In genomic region chr17:78379134-78379497, GRCh38 we compare ENCODE assay signal across 8 cellular contexts. TPM values are rescaled to one million over a fixed set of nuclear protein-coding genes. Genes with fewer than 3 reads are reported as not detected.
A peak's percentile ranks its signal among the peaks of the same experiment; 100 is the strongest.
DNase-seq lines count a peak whose midpoint lies in the region; TF ChIP-seq lines count a peak whose summit lies in the region.

No MANE protein-coding gene starts in this region.

- H3K9ac ChIP-seq in SK-N-MC (ENCODE audit: insufficient read length): peak overlapping the region; percentile 90

- no peaks in the 10 kb centered on the region for H3K27me3 ChIP-seq in GM06990 (replicated peaks; ENCODE audit: control insufficient read depth, insufficient read depth, low read length)
- H3K27me3 ChIP-seq in esophagus (ENCODE audit: control insufficient read depth in 1 of 2, insufficient read depth in 2 of 2, low read length in 2 of 2): no peaks in the 10 kb centered on the region
- H3K27me3 ChIP-seq in ovary: no peaks in the 10 kb centered on the region

- H3K4me3 ChIP-seq in GM06990 (replicated peaks; ENCODE audit: low read depth, low read length): peak overlapping the region; percentile 80
- peak overlapping the region; percentile 90 for H3K4me3 ChIP-seq in SK-N-MC
- peak overlapping the region; percentile 85 to 93 for H3K4me3 ChIP-seq in esophagus (ENCODE audit: low read depth in 1 of 2, low read length in 2 of 2)
- peak overlapping the region; percentile 95 for H3K4me3 ChIP-seq in ovary

- TF ChIP-seq POLR2A in ovary (IDR thresholded peaks at IDR 0.05): no peak
- TF ChIP-seq POLR2A in erythroblast (IDR thresholded peaks at IDR 0.05; ENCODE audit: low read length): no peak

- no peak for TF ChIP-seq EP300 in ovary (IDR thresholded peaks at IDR 0.05)

- DNase-seq in GM06990 (ENCODE audit: extremely low read depth, insufficient read length) (no peak), SK-N-MC (ENCODE audit: low read depth, low spot score) (no peak), ovary (no peak), erythroblast (lab: John Stamatoyannopoulos, UW) (no peak), 8988T (no peak), anterior cingulate cortex (lab: John Stamatoyannopoulos, UW) (no peak)
- DNase-seq in activated CD8-positive, alpha-beta memory T cell treated with anti-CD3 and anti-CD28 coated beads, Interleukin-2, amount 50 U/mL, for 4 hours: no peak

- no peak overlapping the region; the same call in 1 of the 2 replicates for H3K27ac ChIP-seq in SK-N-MC
- peak overlapping the region; percentile 84 to 90 for H3K27ac ChIP-seq in esophagus (ENCODE audit: low read depth in 2 of 2, low read length in 1 of 2)
- peak overlapping the region in 1 of 2 donors; percentile 47 for H3K27ac ChIP-seq in ovary

- peaks cover 2 to 14% of the 10 kb centered on the region in 2 donors for H3K4me1 ChIP-seq in esophagus (ENCODE audit: control insufficient read depth in 2 of 2, insufficient read depth in 2 of 2, low read length in 1 of 2)
- H3K4me1 ChIP-seq in ovary (ENCODE audit: insufficient read depth): peaks cover 3% of the 10 kb centered on the region

- no peaks in the 10 kb centered on the region for H3K9me3 ChIP-seq in SK-N-MC (ENCODE audit: low read depth, low read length)
- H3K9me3 ChIP-seq in esophagus (ENCODE audit: control insufficient read depth in 2 of 2, insufficient read depth in 1 of 2, low read depth in 1 of 2, low read length in 1 of 2): no peaks in the 10 kb centered on the region
- H3K9me3 ChIP-seq in ovary: no peaks in the 10 kb centered on the region

- 2 to 3% methylated on average over 7 of the region's 7 CpGs for WGBS in esophagus, 2 donors
- 4% methylated on average over 7 of the region's 7 CpGs for WGBS in ovary, 3 donors

- TF ChIP-seq CTCF in GM06990 (IDR thresholded peaks at IDR 0.05; ENCODE audit: insufficient read depth, low read length, poor library complexity, severe bottlenecking): no peak
- TF ChIP-seq CTCF in ovary (IDR thresholded peaks at IDR 0.05): no peak

- intact Hi-C loops in ovary (cut with DNase I): loop anchor here in 1 of 4 donors (10.0 kb wide), 1 partner anchor 254 kb away; the partner anchor contains the start of gene TMC6

- H3K36me3 ChIP-seq in GM06990 (ENCODE audit: control insufficient read depth, insufficient read depth, low read length) (no peaks in the 10 kb centered on the region), SK-N-MC (ENCODE audit: insufficient read depth, low read length) (no peaks in the 10 kb centered on the region), esophagus (ENCODE audit: control insufficient read depth in 2 of 2, insufficient read depth in 2 of 2, low read length in 1 of 2) (no peaks in the 10 kb centered on the region), ovary (no peaks in the 10 kb centered on the region)

RNA-seq across cellular contexts. Expression of gene PGS1, which starts 0.7 kb away (rescaled TPM):
- polyA plus RNA-seq in esophagus (10 to 100 TPM; 13.9 to 14.2 TPM), ovary (10 to 100 TPM; 13.5 to 28.7 TPM)
- 10 to 100 TPM; 27.2 to 50.2 (median 37.6) TPM for total RNA-seq in ovary

RNA-seq across cellular contexts. Expression of gene SOCS3, which starts 19.2 kb away (rescaled TPM):
- polyA plus RNA-seq in esophagus (10 to 100 TPM in 1 of 2 donors, 1 to 10 TPM in 1; 6.6 to 20.1 TPM), ovary (10 to 100 TPM; 21.9 to 69.5 TPM)
- 100 to 1,000 TPM in 2 of 7 donors, 10 to 100 TPM in 5; 14.4 to 284 (median 56.5) TPM for total RNA-seq in ovary
